ENCODE assay signal across 25 cellular contexts in genomic region chr10:124217906-124218769, GRCh38.
A peak's percentile ranks its signal among the peaks of the same experiment; 100 is the strongest.
DNase-seq lines count a peak whose midpoint lies in the region; ATAC-seq, FAIRE-seq and TF ChIP-seq lines count a peak whose summit lies in the region.
"Had no signal": no experiment of that assay in that cellular context is flagged by ENCODE, and none has a peak within 500 bp of the region (broad histone marks: within the 10 kb centered on the region; RNA-seq: fewer than 3 reads in every experiment).

No MANE protein-coding gene starts in this region.

- WGBS in HepG2 (ENCODE audit: low lambda C conversion rate), result 40% methylated on average over 3 of the region's 11 CpGs

- H3K9ac ChIP-seq in DND-41 (ENCODE audit: low read depth, low read length) (no peak overlapping the region), HepG2 (ENCODE audit: insufficient read depth, low read depth, low read length) (no peak overlapping the region)
- H3K9ac ChIP-seq: SK-N-SH had no signal

- H3K27me3 ChIP-seq in DND-41 (ENCODE audit: insufficient read depth, low read length, poor library complexity) (no peaks in the 10 kb centered on the region), bronchial epithelial cell (ENCODE audit: control insufficient read depth, insufficient read depth, low read length) (peaks cover 9% of the 10 kb centered on the region), HepG2 (ENCODE audit: control insufficient read depth in 1 of 2, insufficient read depth in 2 of 2, low read length in 2 of 2) (peaks cover 2 to 40% of the 10 kb centered on the region in 2 experiments; a peak in 3 of 5 replicates)
- H3K27me3 ChIP-seq: ovary, tibial artery had no signal

- no peak overlapping the region for H3K4me3 Mint-ChIP-seq in activated T-cell treated with anti-CD3 and anti-CD28 coated beads, Interleukin-2, amount 50 U/mL, for 24 hours
- H3K4me3 Mint-ChIP-seq: activated CD4-positive, alpha-beta memory T cell treated with anti-CD3 and anti-CD28 coated beads for 36 hours; activated naive CD8-positive, alpha-beta T cell treated with anti-CD3 and anti-CD28 coated beads for 36 hours; activated T-cell treated with anti-CD3 and anti-CD28 coated beads, Interleukin-2, amount 50 U/mL, for 72 hours; HFFc6; IgD-negative memory B cell had no signal

- no peaks in the 10 kb centered on the region for H3K79me2 ChIP-seq in DND-41 (ENCODE audit: insufficient read depth, low read length)
- H3K79me2 ChIP-seq in HepG2 (ENCODE audit: insufficient read depth, low read length), result no peaks in the 10 kb centered on the region

- H3K27me3 Mint-ChIP-seq in activated T-cell treated with anti-CD3 and anti-CD28 coated beads, Interleukin-2, amount 50 U/mL, for 24 hours, result peaks cover 17% of the 10 kb centered on the region

- TF ChIP-seq CTCF in DND-41 (IDR thresholded peaks at IDR 0.05; ENCODE audit: borderline replicate concordance, extremely low read depth, low read length, poor library complexity, severe bottlenecking), result peak; percentile 45
- peak; percentile 25 for TF ChIP-seq CTCF in bronchial epithelial cell (IDR thresholded peaks at IDR 0.05; ENCODE audit: insufficient read depth, low read length, severe bottlenecking)
- peak; percentile 39; the same call in 1 of the 2 replicates for TF ChIP-seq CTCF in HepG2 (CRISPR knock-in tag; IDR thresholded peaks at IDR 0.05)

- no peaks in the 10 kb centered on the region for H3K9me3 ChIP-seq in DND-41 (ENCODE audit: insufficient read depth, low read length, severe bottlenecking)
- no peaks in the 10 kb centered on the region for H3K9me3 ChIP-seq in HepG2 (ENCODE audit: low read length)
- H3K9me3 ChIP-seq: ovary, SK-N-SH, tibial artery had no signal

- POLR2A ChIA-PET in HepG2 (lab: Yijun Ruan, JAX), result no interaction called here

- intact Hi-C loops in HepG2 (cut with micrococcal nuclease; ENCODE audit: unreplicated experiment), result loop anchor here (1.0 kb wide), 1 partner anchor 224 kb away; no protein-coding TSS in a partner anchor

- ATAC-seq in DND-41 (ENCODE audit: insufficient read depth, low read depth), result no peak
- ATAC-seq in HepG2, result peak; percentile 49; the same call in 2 of the 3 replicates
- no peak for ATAC-seq in HG03342 (IDR thresholded peaks at IDR 0.05; ENCODE audit: unreplicated experiment)
- ATAC-seq: activated T-cell treated with anti-CD3 and anti-CD28 coated beads, Interleukin-2, amount 50 U/mL, for 72 hours; left cardiac atrium had no signal

- H3K27ac Mint-ChIP-seq in activated T-cell treated with anti-CD3 and anti-CD28 coated beads, Interleukin-2, amount 50 U/mL, for 24 hours, result no peak overlapping the region
- H3K27ac Mint-ChIP-seq: activated CD4-positive, alpha-beta memory T cell treated with anti-CD3 and anti-CD28 coated beads for 36 hours; activated naive CD8-positive, alpha-beta T cell treated with anti-CD3 and anti-CD28 coated beads for 36 hours; activated T-cell treated with anti-CD3 and anti-CD28 coated beads, Interleukin-2, amount 50 U/mL, for 72 hours; HFFc6; IgD-negative memory B cell had no signal

- no peak for FAIRE-seq in bronchial epithelial cell (lab: Jason Lieb, UNC)
- no peak for FAIRE-seq in HepG2 (lab: Jason Lieb, UNC)
- no peak for FAIRE-seq in GM12892 (lab: Jason Lieb, UNC)
- FAIRE-seq: small intestine had no signal

- H3K36me3 ChIP-seq in DND-41 (ENCODE audit: insufficient read depth, low read length) (no peaks in the 10 kb centered on the region), bronchial epithelial cell (ENCODE audit: control insufficient read depth, insufficient read depth, low read length) (no peaks in the 10 kb centered on the region), HepG2 (replicated peaks in 1 of 2; ENCODE audit: control insufficient read depth in 1 of 2, insufficient read depth in 2 of 2, low read length in 2 of 2) (no peaks in the 10 kb centered on the region)
- H3K36me3 ChIP-seq: brain microvascular endothelial cell, ovary, tibial artery had no signal

- H4K20me1 ChIP-seq in DND-41 (ENCODE audit: insufficient read depth, low read length) (no peaks in the 10 kb centered on the region), HepG2 (ENCODE audit: insufficient read depth, low read length) (no peaks in the 10 kb centered on the region)

- no peak overlapping the region for H2AFZ ChIP-seq in DND-41 (ENCODE audit: low read depth, low read length)
- H2AFZ ChIP-seq in HepG2 (ENCODE audit: low read length), result no peak overlapping the region

- BruUV-seq in HepG2 (replicated peaks; lab: Mats Ljungman, UMichigan), result no TSS peak

- H3K4me3 ChIP-seq in DND-41 (ENCODE audit: low read depth in 1 of 2, low read length in 2 of 2) (no peak overlapping the region), bronchial epithelial cell (ENCODE audit: low read depth, low read length) (no peak overlapping the region), HepG2 (replicated peaks in 1 of 3; ENCODE audit: insufficient read depth in 1 of 3, low read depth in 2 of 3, low read length in 3 of 3) (no peak overlapping the region)
- H3K4me3 ChIP-seq: dorsolateral prefrontal cortex, ovary, tibial artery had no signal

- H3K4me1 ChIP-seq in DND-41 (ENCODE audit: insufficient read depth, low read length) (peaks cover 15% of the 10 kb centered on the region), HepG2 (ENCODE audit: insufficient read depth, low read length) (no peaks in the 10 kb centered on the region)

- no peaks in the 10 kb centered on the region for H3K4me1 Mint-ChIP-seq in activated T-cell treated with anti-CD3 and anti-CD28 coated beads, Interleukin-2, amount 50 U/mL, for 24 hours (ENCODE audit: low read depth)

- CTCF ChIA-PET in HepG2 (lab: Yijun Ruan, JAX; ENCODE audit: low intra/inter-chr PET ratio, low total read pairs), result no interaction called here

- H3K4me2 ChIP-seq in DND-41 (ENCODE audit: insufficient read depth, low read length), result no peak overlapping the region
- H3K4me2 ChIP-seq in HepG2 (ENCODE audit: low read depth, low read length), result no peak overlapping the region
- H3K4me2 ChIP-seq: SK-N-SH had no signal

- in situ Hi-C loops in HepG2 (cut with HindIII; ENCODE audit: extremely low pct_ligation_motif_present, low pct_unique_long_range_greater_than_20kb), result no loop called here

- DNase-seq in DND-41 (no peak), LHCN-M2 (ENCODE audit: low read depth) (peak; percentile 70), bronchial epithelial cell (ENCODE audit: low read depth) (peak; percentile 47), HepG2 (ENCODE audit: low spot score) (no peak), middle frontal gyrus (ENCODE audit: extremely low spot score, low spot score) (no peak), GM12892 (ENCODE audit: insufficient read length) (no peak)
- no peak for DNase-seq in activated T-cell treated with anti-CD3 and anti-CD28 coated beads, Interleukin-2, amount 50 U/mL, for 24 hours
- DNase-seq: activated CD4-positive, alpha-beta memory T cell treated with anti-CD3 and anti-CD28 coated beads for 36 hours; activated naive CD8-positive, alpha-beta T cell treated with anti-CD3 and anti-CD28 coated beads for 36 hours; activated T-cell treated with anti-CD3 and anti-CD28 coated beads, Interleukin-2, amount 50 U/mL, for 72 hours; AML-193; brain microvascular endothelial cell; Calu3; dorsolateral prefrontal cortex; head of caudate nucleus; HFFc6; left cardiac atrium; NCI-H1092; NCI-H446; ovary; SK-N-SH; small intestine; tibial artery had no signal

- H3K9me3 Mint-ChIP-seq in activated T-cell treated with anti-CD3 and anti-CD28 coated beads, Interleukin-2, amount 50 U/mL, for 24 hours, result no peaks in the 10 kb centered on the region
- H3K9me3 Mint-ChIP-seq: activated CD4-positive, alpha-beta memory T cell treated with anti-CD3 and anti-CD28 coated beads for 36 hours; activated naive CD8-positive, alpha-beta T cell treated with anti-CD3 and anti-CD28 coated beads for 36 hours; activated T-cell treated with anti-CD3 and anti-CD28 coated beads, Interleukin-2, amount 50 U/mL, for 72 hours; IgD-negative memory B cell had no signal

- H3K27ac ChIP-seq in DND-41 (ENCODE audit: low read length) (no peak overlapping the region), HepG2 (ENCODE audit: extremely low read length, insufficient read depth, low read length) (no peak overlapping the region)
- H3K27ac ChIP-seq: brain microvascular endothelial cell, dorsolateral prefrontal cortex, ovary, tibial artery had no signal

- no peaks in the 10 kb centered on the region for H3K36me3 Mint-ChIP-seq in activated T-cell treated with anti-CD3 and anti-CD28 coated beads, Interleukin-2, amount 50 U/mL, for 24 hours (ENCODE audit: low read depth)
- H3K36me3 Mint-ChIP-seq: activated CD4-positive, alpha-beta memory T cell treated with anti-CD3 and anti-CD28 coated beads for 36 hours; activated naive CD8-positive, alpha-beta T cell treated with anti-CD3 and anti-CD28 coated beads for 36 hours; IgD-negative memory B cell had no signal

- TF ChIP-seq EP300 in HepG2 (IDR thresholded peaks at IDR 0.05; ENCODE audit: low read depth in 2 of 2, low read length in 2 of 2) (no peak), HepG2 (CRISPR knock-in tag; IDR thresholded peaks at IDR 0.05; ENCODE audit: borderline replicate concordance) (no peak)

- no peak for TF ChIP-seq POLR2A in HepG2 (IDR thresholded peaks at IDR 0.05; ENCODE audit: insufficient read depth in 1 of 2, low read depth in 2 of 2, low read length in 2 of 2)
- TF ChIP-seq POLR2A in GM12892 (IDR thresholded peaks at IDR 0.05; ENCODE audit: low read depth, low read length), result no peak

- no peak for TF ChIP-seq RAD21 in HepG2 (CRISPR knock-in tag; IDR thresholded peaks at IDR 0.05)

TF ChIP-seq in HepG2, 621 proteins besides CTCF, POLR2A, EP300 and RAD21 (continues in another document):
- TF ChIP-seq ZNF547 (CRISPR knock-in tag; IDR thresholded peaks at IDR 0.05), result no peak
- TF ChIP-seq ESRRA (CRISPR knock-in tag; IDR thresholded peaks at IDR 0.05; ENCODE audit: low read depth), result no peak
- TF ChIP-seq ZNF772 (CRISPR knock-in tag; IDR thresholded peaks at IDR 0.05), result no peak
- 0 out of 2 replicates have a peak, but pooled peaks have one; percentile 69 for TF ChIP-seq ZNF329 (CRISPR knock-in tag; IDR thresholded peaks at IDR 0.05; ENCODE audit: low read depth)
- no peak for TF ChIP-seq ZNF44 (CRISPR knock-in tag; IDR thresholded peaks at IDR 0.05)
- TF ChIP-seq ZNF597 (CRISPR knock-in tag; IDR thresholded peaks at IDR 0.05), result no peak
- peak; percentile 51 for TF ChIP-seq STAG1 (CRISPR knock-in tag; IDR thresholded peaks at IDR 0.05)
- no peak for TF ChIP-seq SETDB1 (CRISPR knock-in tag; IDR thresholded peaks at IDR 0.05; ENCODE audit: borderline replicate concordance)

Comparison
In these comparisons a context has a peak if more than half of its experiments do, and no peak if none do; other contexts are left out.
1. DNase-seq: peak in LHCN-M2 (single experiment) and bronchial epithelial cell (single experiment); none in DND-41 (single experiment), HepG2 (single experiment), middle frontal gyrus (single experiment), GM12892 (single experiment) and activated T-cell treated with anti-CD3 and anti-CD28 coated beads, Interleukin-2, amount 50 U/mL, for 24 hours (single experiment).
2. Peak in every context shown above with its lines, with median percentiles within 50 percentile points of each other: CTCF ChIP-seq.